Comparison of ENCODE assay signal across 17 cellular contexts in genomic region chr5:92939428-92939827, GRCh38.
DNase-seq lines count a peak whose midpoint lies in the region; ATAC-seq and TF ChIP-seq lines count a peak whose summit lies in the region.
"Had no signal": no experiment of that assay in that cellular context is flagged by ENCODE, and none has a peak within 500 bp of the region (broad histone marks: within the 10 kb centered on the region; RNA-seq: fewer than 3 reads in every experiment).

No MANE protein-coding gene starts in this region.

- H3K27ac ChIP-seq in Panc1 (ENCODE audit: low read length) (peak overlapping the region; percentile 70; the same call in 1 of the 2 replicates), testis (no peak overlapping the region)
- H3K27ac ChIP-seq: 22Rv1, heart right ventricle, SJSA1 had no signal

- no peaks in the 10 kb centered on the region for H3K9me3 Mint-ChIP-seq in glutamatergic neuron (ENCODE audit: unreplicated experiment)
- H3K9me3 Mint-ChIP-seq: activated T-helper 1 cell treated with anti-CD3 and anti-CD28 coated beads, Interleukin-12 subunit alpha, Interleukin-12 subunit beta, Interleukin-2, Interleukin-4 antibody, amounts not matched to agents 30 ng/mL and 10 ng/mL and 1 ng/mL, durations not matched to agents 14 hours and 24 hours and 36 hours had no signal

- no peaks in the 10 kb centered on the region for H3K27me3 Mint-ChIP-seq in glutamatergic neuron (ENCODE audit: unreplicated experiment)

- DNase-seq in NCI-H1092 treated with DMSO at 0.1 percent for 48 hours (lab: John Stamatoyannopoulos, UW) (peak; percentile 17), NCI-H1092 (lab: John Stamatoyannopoulos, UW) (no peak), Panc1 (ENCODE audit: low read depth, low spot score) (no peak), glutamatergic neuron (no peak), cortex of kidney (lab: John Stamatoyannopoulos, UW) (no peak), testis (no peak)
- DNase-seq: activated CD8-positive, alpha-beta T cell treated with anti-CD3 and anti-CD28 coated beads, Interleukin-2, amount 10 ng/mL, durations not matched to agents 7 days and 5 days; amniotic stem cell; heart right ventricle; Karpas-422; left colon; NCI-H2029 had no signal

- TF ChIP-seq CTCF in Panc1 (IDR thresholded peaks at IDR 0.05) (no peak), glutamatergic neuron (IDR thresholded peaks at IDR 0.05; ENCODE audit: partially characterized antibody, unreplicated experiment) (no peak), testis (IDR thresholded peaks at IDR 0.05) (no peak)

- no peak for TF ChIP-seq POLR2A in testis (IDR thresholded peaks at IDR 0.05)

- CTCF ChIA-PET in Panc1 (lab: Charles Lee): no interaction called here

- H3K36me3 Mint-ChIP-seq in glutamatergic neuron (ENCODE audit: unreplicated experiment): no peaks in the 10 kb centered on the region

- H3K4me1 Mint-ChIP-seq in glutamatergic neuron (ENCODE audit: low read depth, unreplicated experiment): peaks cover 6% of the 10 kb centered on the region

- peak overlapping the region; percentile 30 for H3K4me2 ChIP-seq in skeletal muscle satellite cell (ENCODE audit: low read length)

- no TSS peak for BruUV-seq in Panc1 (replicated peaks; lab: Mats Ljungman, UMichigan)

- peaks cover 8% of the 10 kb centered on the region; the same call in 1 of the 2 replicates for H3K4me1 ChIP-seq in Panc1 (ENCODE audit: control insufficient read depth, insufficient read depth, low read length)
- peaks cover 5% of the 10 kb centered on the region for H3K4me1 ChIP-seq in skeletal muscle satellite cell (ENCODE audit: control insufficient read depth, insufficient read depth, low read length)
- H3K4me1 ChIP-seq in testis: no peaks in the 10 kb centered on the region
- H3K4me1 ChIP-seq: SJSA1 had no signal

- POLR2A ChIA-PET in Panc1 (lab: Charles Lee): no interaction called here

- in situ Hi-C loops in Panc1 (cut with HindIII; ENCODE audit: low pct_unique_long_range_greater_than_20kb, low sequenced_read_pairs): no loop called here

- intact Hi-C loops in Panc1 (cut with micrococcal nuclease; ENCODE audit: unreplicated experiment): loop anchor here (10.0 kb wide), 1 partner anchor 135 kb away; no protein-coding TSS in a partner anchor
- intact Hi-C loops in testis (cut with DNase I; ENCODE audit: low total_unique reads): no loop called here

- no peak overlapping the region for H3K4me3 Mint-ChIP-seq in glutamatergic neuron (ENCODE audit: unreplicated experiment)
- H3K4me3 Mint-ChIP-seq: activated CD8-positive, alpha-beta T cell treated with anti-CD3 and anti-CD28 coated beads, Interleukin-2, amount 10 ng/mL, durations not matched to agents 7 days and 5 days; activated T-helper 1 cell treated with anti-CD3 and anti-CD28 coated beads, Interleukin-12 subunit alpha, Interleukin-12 subunit beta, Interleukin-2, Interleukin-4 antibody, amounts not matched to agents 30 ng/mL and 10 ng/mL and 1 ng/mL, durations not matched to agents 14 hours and 24 hours and 36 hours had no signal

- no peak overlapping the region for H3K9ac ChIP-seq in skeletal muscle satellite cell (ENCODE audit: low read depth, low read length)

- 14 to 37% methylated on average over 4 of the region's 4 CpGs for WGBS in testis, 2 donors

- no peaks in the 10 kb centered on the region; the same call in 1 of the 2 replicates for H3K9me3 ChIP-seq in Panc1 (ENCODE audit: control insufficient read depth, insufficient read depth, low read depth, low read length)
- no peaks in the 10 kb centered on the region for H3K9me3 ChIP-seq in skeletal muscle satellite cell (replicated peaks; ENCODE audit: low read length)
- no peaks in the 10 kb centered on the region for H3K9me3 ChIP-seq in testis
- H3K9me3 ChIP-seq: SJSA1 had no signal

- H3K27me3 ChIP-seq in Panc1 (ENCODE audit: control insufficient read depth, insufficient read depth, low read length) (no peaks in the 10 kb centered on the region), skeletal muscle satellite cell (ENCODE audit: control insufficient read depth, insufficient read depth, low read length) (no peaks in the 10 kb centered on the region), testis (no peaks in the 10 kb centered on the region)
- H3K27me3 ChIP-seq: heart right ventricle, SJSA1 had no signal

- H3K27ac Mint-ChIP-seq in glutamatergic neuron (ENCODE audit: unreplicated experiment): peak overlapping the region; percentile 67
- H3K27ac Mint-ChIP-seq: activated CD8-positive, alpha-beta T cell treated with anti-CD3 and anti-CD28 coated beads, Interleukin-2, amount 10 ng/mL, durations not matched to agents 7 days and 5 days; activated T-helper 1 cell treated with anti-CD3 and anti-CD28 coated beads, Interleukin-12 subunit alpha, Interleukin-12 subunit beta, Interleukin-2, Interleukin-4 antibody, amounts not matched to agents 30 ng/mL and 10 ng/mL and 1 ng/mL, durations not matched to agents 14 hours and 24 hours and 36 hours had no signal

- no peak overlapping the region for H3K4me3 ChIP-seq in Panc1 (ENCODE audit: low read depth in 2 of 2, low read length in 2 of 2)
- no peak overlapping the region for H3K4me3 ChIP-seq in skeletal muscle satellite cell (ENCODE audit: low read length)
- H3K4me3 ChIP-seq in testis: no peak overlapping the region
- H3K4me3 ChIP-seq: heart right ventricle, SJSA1 had no signal

- ATAC-seq in Panc1 (no peak), HG03159 (IDR thresholded peaks at IDR 0.05; ENCODE audit: unreplicated experiment) (no peak)
- ATAC-seq: activated CD8-positive, alpha-beta T cell treated with anti-CD3 and anti-CD28 coated beads, Interleukin-2, amount 10 ng/mL, durations not matched to agents 7 days and 5 days; left colon had no signal

- H3K36me3 ChIP-seq in Panc1 (ENCODE audit: control insufficient read depth, insufficient read depth, low read length): no peaks in the 10 kb centered on the region
- no peaks in the 10 kb centered on the region for H3K36me3 ChIP-seq in skeletal muscle satellite cell (ENCODE audit: insufficient read depth, low read length)
- H3K36me3 ChIP-seq in testis (ENCODE audit: low read depth, missing control alignments): no peaks in the 10 kb centered on the region
- H3K36me3 ChIP-seq: heart right ventricle, SJSA1 had no signal
